16 cellular contexts compared by ENCODE assay signal in genomic region chr1:161502641-161503393, GRCh38.
DNase-seq lines count a peak whose midpoint lies in the region; ATAC-seq and TF ChIP-seq lines count a peak whose summit lies in the region.
"Had no signal": no experiment of that assay in that cellular context is flagged by ENCODE, and none has a peak within 500 bp of the region (broad histone marks: within the 10 kb centered on the region; RNA-seq: fewer than 3 reads in every experiment).

No MANE protein-coding gene starts in this region.

- no peak for TF ChIP-seq POLR2A in NB4 (IDR thresholded peaks at IDR 0.05; ENCODE audit: extremely low read depth, insufficient read length)

- no peaks in the 10 kb centered on the region for H3K27me3 ChIP-seq in brain microvascular endothelial cell (replicated peaks)
- H3K27me3 ChIP-seq: SJCRH30 had no signal

- no peak for ATAC-seq in HG02759 (IDR thresholded peaks at IDR 0.05; ENCODE audit: unreplicated experiment)
- ATAC-seq in HG03135 (IDR thresholded peaks at IDR 0.05; ENCODE audit: unreplicated experiment), result no peak
- ATAC-seq: body of pancreas, T-helper 17 cell had no signal

- TF ChIP-seq CTCF in NB4 (IDR thresholded peaks at IDR 0.05; ENCODE audit: low read depth, low read length) (no peak), brain microvascular endothelial cell (IDR thresholded peaks at IDR 0.05; ENCODE audit: low read depth, low read length, missing control alignments) (no peak)

- in situ Hi-C loops in brain microvascular endothelial cell (cut with HindIII; ENCODE audit: low pct_ligation_motif_present, low sequenced_read_pairs), result no loop called here

- H3K4me3 ChIP-seq in NB4 (ENCODE audit: low read depth, low read length), result no peak overlapping the region
- no peak overlapping the region for H3K4me3 ChIP-seq in brain microvascular endothelial cell (ENCODE audit: low read depth, low read length)
- H3K4me3 ChIP-seq: body of pancreas, coronary artery, SJCRH30, tibial nerve had no signal

- peak; percentile 77 for DNase-seq in GF-D8 (lab: John Stamatoyannopoulos, UW)
- DNase-seq in NB4 (ENCODE audit: low read depth), result peak; percentile 25
- DNase-seq in brain microvascular endothelial cell, result peak; percentile 44
- DNase-seq in stromal cell of bone marrow (ENCODE audit: low read depth), result peak; percentile 54
- no peak for DNase-seq in superior temporal gyrus (ENCODE audit: extremely low spot score)
- DNase-seq: activated naive CD8-positive, alpha-beta T cell treated with anti-CD3 and anti-CD28 coated beads for 36 hours; BE2C; body of pancreas; kidney; naive B cell; SJCRH30; T-helper 17 cell had no signal

- H3K27ac ChIP-seq in brain microvascular endothelial cell, result no peak overlapping the region
- H3K27ac ChIP-seq: body of pancreas, coronary artery, SJCRH30, tibial nerve had no signal

- no peaks in the 10 kb centered on the region for H3K36me3 ChIP-seq in brain microvascular endothelial cell (replicated peaks)
- H3K36me3 ChIP-seq: BE2C, SJCRH30, tibial nerve had no signal
